26 cellular contexts compared by ENCODE assay signal in the genomic region with DNA sequence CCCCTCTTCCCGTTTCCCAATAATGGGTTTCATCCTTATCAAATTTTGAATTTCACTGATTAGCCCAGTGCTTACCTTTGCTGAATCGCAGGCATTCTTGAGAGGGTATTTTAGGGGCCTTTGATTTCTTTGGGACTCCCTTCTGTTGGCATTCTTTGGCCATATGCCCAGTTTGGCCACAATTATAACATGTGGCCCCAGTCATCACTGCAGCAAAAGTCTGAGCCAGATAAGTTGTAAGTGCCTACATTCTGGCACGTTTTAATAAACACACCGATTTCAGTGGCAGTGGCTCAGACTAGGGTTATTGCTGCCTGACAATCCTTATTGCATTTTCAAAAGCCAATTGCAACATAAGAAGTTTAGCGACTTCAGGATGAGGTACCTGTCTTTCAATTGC. TPM values are rescaled to one million over a fixed set of nuclear protein-coding genes. Genes with fewer than 3 reads are reported as not detected.
"Had no signal": no experiment of that assay in that cellular context is flagged by ENCODE, and none has a peak within 500 bp of the region (broad histone marks: within the 10 kb centered on the region; RNA-seq: fewer than 3 reads in every experiment).

No MANE protein-coding gene starts in this region.

- H3K4me3 Mint-ChIP-seq: memory B cell, naive B cell, nephron, neural progenitor cell had no signal

- H3K9me3 Mint-ChIP-seq: memory B cell had no signal

- H3K27me3 ChIP-seq: dorsolateral prefrontal cortex, gastrocnemius medialis, hepatocyte, neural progenitor cell, right lobe of liver, stomach, thyroid gland had no signal

- H3K36me3 ChIP-seq: gastrocnemius medialis, neural progenitor cell, right lobe of liver, stomach, thyroid gland had no signal

- H3K27me3 Mint-ChIP-seq: memory B cell, naive B cell, progenitor cell of endocrine pancreas had no signal

- H3K9ac ChIP-seq: neural progenitor cell, parathyroid adenoma had no signal

- H3K4me3 ChIP-seq: dorsolateral prefrontal cortex, gastrocnemius medialis, hepatocyte, lung, neural progenitor cell, right lobe of liver, smooth muscle cell, stomach, thyroid gland had no signal

- H3K36me3 Mint-ChIP-seq: memory B cell, naive B cell, neural progenitor cell had no signal

- H3K27ac Mint-ChIP-seq: memory B cell, naive B cell, nephron, neural progenitor cell, progenitor cell of endocrine pancreas had no signal

- H3K9me3 ChIP-seq: gastrocnemius medialis, right lobe of liver, thyroid gland had no signal

- H3K27ac ChIP-seq: dorsolateral prefrontal cortex, epithelial cell of prostate, gastrocnemius medialis, hepatocyte, neural progenitor cell, parathyroid adenoma, right lobe of liver, thyroid gland had no signal

- DNase-seq: dorsolateral prefrontal cortex; effector CD4-positive, alpha-beta T cell; gastrocnemius medialis; head of caudate nucleus; kidney; naive B cell; right lobe of liver; stimulated activated CD4-positive, alpha-beta T cell treated with anti-CD3 and anti-CD28 coated beads, Interleukin-12 subunit alpha, Interleukin-12 subunit beta, amount 100 ng/mL, for 4 hours; stimulated activated CD4-positive, alpha-beta T cell treated with anti-CD3 and anti-CD28 coated beads, Interleukin-1b, Interleukin-23, amount 100 ng/mL, for 48 hours; stimulated activated CD4-positive, alpha-beta T cell treated with anti-CD3 and anti-CD28 coated beads, Interleukin-4, amount 100 ng/mL, for 1 hour; stimulated activated CD8-positive, alpha-beta memory T cell treated with anti-CD3 and anti-CD28 coated beads, Interleukin-4, amount 100 ng/mL, for 48 hours; stimulated activated naive CD4-positive, alpha-beta T cell; stomach; thyroid gland; trophoblast cell had no signal

- H3K4me1 ChIP-seq: gastrocnemius medialis, neural progenitor cell, parathyroid adenoma, right lobe of liver, stomach, thyroid gland had no signal

- H3K4me1 Mint-ChIP-seq: memory B cell, naive B cell, nephron, neural progenitor cell had no signal

- ATAC-seq: esophagus mucosa, gastrocnemius medialis, left lobe of liver, right lobe of liver had no signal

RNA-seq across cellular contexts. Expression of a gene that starts 41.4 kb away (rescaled TPM):
- total RNA-seq: hepatocyte, smooth muscle cell had no signal
- polyA plus RNA-seq: hepatocyte, smooth muscle cell had no signal
